Comparison of ENCODE assay signal across 19 cellular contexts in genomic region chr2:1697601-1698000, GRCh38. TPM values are rescaled to one million over a fixed set of nuclear protein-coding genes. Genes with fewer than 3 reads are reported as not detected.
"Had no signal": no experiment of that assay in that cellular context is flagged by ENCODE, and none has a peak within 500 bp of the region (broad histone marks: within the 10 kb centered on the region; RNA-seq: fewer than 3 reads in every experiment).

No MANE protein-coding gene starts in this region.

- H3K36me3 Mint-ChIP-seq: activated naive CD4-positive, alpha-beta T cell treated with anti-CD3 and anti-CD28 coated beads, Interleukin-2, amount 10 ng/mL, durations not matched to agents 7 days and 5 days; T-cell had no signal

- H3K4me3 ChIP-seq: colonic mucosa, suprapubic skin had no signal

- H3K27ac Mint-ChIP-seq: activated CD4-positive, alpha-beta memory T cell treated with anti-CD3 and anti-CD28 coated beads, Interleukin-2, amount 10 ng/mL, durations not matched to agents 7 days and 5 days; activated naive CD4-positive, alpha-beta T cell treated with anti-CD3 and anti-CD28 coated beads, Interleukin-2, amount 10 ng/mL, durations not matched to agents 7 days and 5 days; activated naive CD8-positive, alpha-beta T cell treated with anti-CD3 and anti-CD28 coated beads, Interleukin-2, amount 50 U/mL, for 24 hours; activated T-cell treated with anti-CD3 and anti-CD28 coated beads, Interleukin-2, amount 50 U/mL, for 24 hours; T-cell had no signal

- H3K9me3 ChIP-seq: colonic mucosa, suprapubic skin had no signal

- ATAC-seq: activated naive CD8-positive, alpha-beta T cell treated with anti-CD3 and anti-CD28 coated beads, Interleukin-2, amount 50 U/mL, for 24 hours; stimulated activated naive CD8-positive, alpha-beta T cell treated with anti-CD3 and anti-CD28 coated beads, Interleukin-15, Interleukin-2, amounts not matched to agents 100 U/mL and 50 U/mL, for 24 hours; T-cell had no signal

- H3K36me3 ChIP-seq: brain microvascular endothelial cell, colonic mucosa, suprapubic skin had no signal

- H3K4me1 Mint-ChIP-seq: activated CD4-positive, alpha-beta memory T cell treated with anti-CD3 and anti-CD28 coated beads, Interleukin-2, amount 10 ng/mL, durations not matched to agents 7 days and 5 days; activated naive CD4-positive, alpha-beta T cell treated with anti-CD3 and anti-CD28 coated beads, Interleukin-2, amount 10 ng/mL, durations not matched to agents 7 days and 5 days; activated naive CD8-positive, alpha-beta T cell treated with anti-CD3 and anti-CD28 coated beads, Interleukin-2, amount 50 U/mL, for 24 hours; central memory CD8-positive, alpha-beta T cell; T-cell had no signal

- H3K27me3 Mint-ChIP-seq: activated CD4-positive, alpha-beta memory T cell treated with anti-CD3 and anti-CD28 coated beads, Interleukin-2, amount 10 ng/mL, durations not matched to agents 7 days and 5 days; activated naive CD4-positive, alpha-beta T cell treated with anti-CD3 and anti-CD28 coated beads, Interleukin-2, amount 10 ng/mL, durations not matched to agents 7 days and 5 days; activated T-cell treated with anti-CD3 and anti-CD28 coated beads, Interleukin-2, amount 50 U/mL, for 24 hours; central memory CD8-positive, alpha-beta T cell; type B pancreatic cell had no signal

- H3K4me3 Mint-ChIP-seq: activated CD4-positive, alpha-beta memory T cell treated with anti-CD3 and anti-CD28 coated beads, Interleukin-2, amount 10 ng/mL, durations not matched to agents 7 days and 5 days; activated naive CD4-positive, alpha-beta T cell treated with anti-CD3 and anti-CD28 coated beads, Interleukin-2, amount 10 ng/mL, durations not matched to agents 7 days and 5 days; activated naive CD8-positive, alpha-beta T cell treated with anti-CD3 and anti-CD28 coated beads, Interleukin-2, amount 50 U/mL, for 24 hours; activated T-cell treated with anti-CD3 and anti-CD28 coated beads, Interleukin-2, amount 50 U/mL, for 24 hours; central memory CD8-positive, alpha-beta T cell; nephron; T-cell had no signal

- DNase-seq: activated CD4-positive, alpha-beta memory T cell treated with anti-CD3 and anti-CD28 coated beads, Interleukin-2, amount 10 ng/mL, durations not matched to agents 7 days and 5 days; activated CD4-positive, alpha-beta T cell treated with anti-CD3 and anti-CD28 coated beads for 48 hours; activated CD4-positive, CD25-positive, alpha-beta regulatory T cell; activated effector memory CD4-positive, alpha-beta T cell treated with Interleukin-2 at 50 U/mL for 16 hours; activated naive CD4-positive, alpha-beta T cell treated with anti-CD3 and anti-CD28 coated beads, Interleukin-2, amount 10 ng/mL, durations not matched to agents 7 days and 5 days; activated naive CD8-positive, alpha-beta T cell treated with anti-CD3 and anti-CD28 coated beads, Interleukin-2, amount 50 U/mL, for 24 hours; activated T-cell treated with anti-CD3 and anti-CD28 coated beads, Interleukin-2, amount 50 U/mL, for 24 hours; brain microvascular endothelial cell; colonic mucosa; erythroblast; foreskin melanocyte; retina; stimulated activated naive CD8-positive, alpha-beta T cell treated with anti-CD3 and anti-CD28 coated beads, Interleukin-15, Interleukin-2, amounts not matched to agents 100 U/mL and 50 U/mL, for 24 hours; T-cell; T-helper 9 cell had no signal

- H3K27me3 ChIP-seq: brain microvascular endothelial cell, colonic mucosa, suprapubic skin had no signal

- H3K4me1 ChIP-seq: colonic mucosa, suprapubic skin had no signal

- H3K27ac ChIP-seq: brain microvascular endothelial cell, colonic mucosa, suprapubic skin had no signal

- H3K9me3 Mint-ChIP-seq: activated CD4-positive, alpha-beta memory T cell treated with anti-CD3 and anti-CD28 coated beads, Interleukin-2, amount 10 ng/mL, durations not matched to agents 7 days and 5 days; activated T-cell treated with anti-CD3 and anti-CD28 coated beads, Interleukin-2, amount 50 U/mL, for 24 hours; nephron had no signal

RNA-seq across cellular contexts. Expression of gene PXDN, which starts 46.7 kb away (rescaled TPM):
- total RNA-seq: activated CD4-positive, alpha-beta memory T cell treated with anti-CD3 and anti-CD28 coated beads, Interleukin-2, amount 10 ng/mL, durations not matched to agents 7 days and 5 days had no signal
